In genomic region chr3:14947886-14948608, GRCh38 we compare ENCODE assay signal across 8 cellular contexts. TPM values are rescaled to one million over a fixed set of nuclear protein-coding genes. Genes with fewer than 3 reads are reported as not detected.
DNase-seq lines count a peak whose midpoint lies in the region; ATAC-seq and TF ChIP-seq lines count a peak whose summit lies in the region.

No MANE protein-coding gene starts in this region.

- H3K9me3 ChIP-seq in mucosa of descending colon = no peaks in the 10 kb centered on the region

- no peaks in the 10 kb centered on the region for H3K27me3 Mint-ChIP-seq in IgD-negative memory B cell

- DNase-seq in DMS114 treated with DMSO at 0.1 percent for 48 hours (lab: John Stamatoyannopoulos, UW; ENCODE audit: unreplicated experiment) (peak; percentile 88), OCI-M1 (lab: John Stamatoyannopoulos, UW) (peak; percentile 98), activated T-cell treated with anti-CD3 and anti-CD28 coated beads for 48 hours (ENCODE audit: low read depth) (peak; percentile 94), epithelial cell of prostate (ENCODE audit: low read depth, low spot score) (peak; percentile 69), mucosa of descending colon (peak; percentile 98)
- peak; percentile 87 to 91 for DNase-seq in stimulated activated CD8-positive, alpha-beta memory T cell treated with anti-CD3 and anti-CD28 coated beads, Interleukin-4, amount 100 ng/mL, for 1 hour (ENCODE audit: low read depth in 2 of 2, low spot score in 1 of 2)

- H3K4me3 ChIP-seq in mucosa of descending colon = peak overlapping the region; percentile 58

- no peak for TF ChIP-seq CTCF in mucosa of descending colon (IDR thresholded peaks at IDR 0.05)

- H3K9me3 Mint-ChIP-seq in IgD-negative memory B cell = no peaks in the 10 kb centered on the region

- H3K4me1 Mint-ChIP-seq in IgD-negative memory B cell = peaks cover 30 to 38% (median 31%) of the 10 kb centered on the region in 3 donors

- peak overlapping the region; percentile 99 to 100 (median 100) for H3K27ac Mint-ChIP-seq in IgD-negative memory B cell

- ATAC-seq in GM21576 (IDR thresholded peaks at IDR 0.05; ENCODE audit: unreplicated experiment) (peak; percentile 91), mucosa of descending colon (peak; percentile 93)

- peak overlapping the region; percentile 95 to 100 (median 99) for H3K4me3 Mint-ChIP-seq in IgD-negative memory B cell

- peaks cover 8% of the 10 kb centered on the region for H3K36me3 Mint-ChIP-seq in IgD-negative memory B cell

- intact Hi-C loops in mucosa of descending colon (cut with DNase I, micrococcal nuclease) = no loop called here

- H3K36me3 ChIP-seq in mucosa of descending colon (ENCODE audit: low read depth) = peaks cover 3% of the 10 kb centered on the region

- H3K4me1 ChIP-seq in mucosa of descending colon (ENCODE audit: low read depth) = peaks cover 24% of the 10 kb centered on the region

- H3K27ac ChIP-seq in epithelial cell of prostate = peak overlapping the region; percentile 96

RNA-seq across cellular contexts. Expression of gene NR2C2, which starts 0.7 kb away (rescaled TPM):
- polyA plus RNA-seq in IgD-negative memory B cell = 11.5 TPM
- 10 to 100 TPM; 37.6 to 56.6 (median 53.9) TPM for total RNA-seq in mucosa of descending colon

Comparison
In these comparisons a context has a peak if more than half of its experiments do, and no peak if none do; other contexts are left out.
1. Peak in every context shown above with its lines: DNase-seq, ATAC-seq, H3K4me3 ChIP-seq and H3K27ac ChIP-seq.